ENCODE assay signal across 8 cellular contexts in the genomic region with DNA sequence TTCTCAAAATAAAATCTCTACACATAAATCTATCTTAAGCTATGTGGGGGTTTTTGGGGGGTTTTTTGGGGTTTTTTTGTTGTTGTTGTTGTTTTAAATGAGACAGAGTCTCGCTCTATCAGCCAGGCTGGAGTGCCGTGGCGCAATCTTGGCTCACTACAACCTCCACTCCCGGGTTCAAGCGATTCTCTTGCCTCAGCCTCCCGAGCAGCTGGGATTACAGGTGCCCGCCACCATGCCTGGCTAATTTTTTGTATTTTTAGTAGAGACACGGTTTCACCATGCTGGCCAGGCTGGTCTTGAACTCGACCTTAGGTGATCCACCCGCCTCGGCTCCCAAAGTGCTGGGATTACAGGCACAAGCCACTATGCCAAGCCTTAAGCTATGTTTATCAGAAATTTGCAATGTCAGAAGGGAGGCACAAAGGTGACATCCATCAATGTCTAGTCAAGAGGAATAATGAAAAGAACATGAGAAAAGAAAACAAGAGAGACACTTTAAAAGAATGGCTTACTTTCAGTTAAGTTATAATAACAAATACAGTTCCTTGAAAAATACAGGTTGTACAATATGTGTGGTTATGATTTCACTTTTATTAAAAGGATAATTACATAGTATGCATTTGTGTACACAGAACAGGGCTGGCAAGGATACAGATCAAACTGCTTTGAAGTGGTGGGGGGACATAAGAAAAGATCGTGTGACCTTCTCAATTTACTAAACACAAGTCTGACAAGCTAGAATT. TPM values are rescaled to one million over a fixed set of nuclear protein-coding genes. Genes with fewer than 3 reads are reported as not detected.
DNase-seq lines count a peak whose midpoint lies in the region; ATAC-seq and TF ChIP-seq lines count a peak whose summit lies in the region.

No MANE protein-coding gene starts in this region.

- no peaks in the 10 kb centered on the region for H3K27me3 ChIP-seq in breast epithelium
- no peaks in the 10 kb centered on the region for H3K27me3 ChIP-seq in mammary epithelial cell (ENCODE audit: insufficient read depth, low read length)
- H3K27me3 ChIP-seq in uterus, result no peaks in the 10 kb centered on the region

- H3K27ac Mint-ChIP-seq in T-cell, result peak overlapping the region; percentile 73 to 76

- H3K4me1 Mint-ChIP-seq in T-cell, result peaks cover 21 to 25% (median 25%) of the 10 kb centered on the region in 3 donors

- no peak for ATAC-seq in T-cell (replicated peaks in 1 of 4)
- no peak for ATAC-seq in GM21723 (IDR thresholded peaks at IDR 0.05; ENCODE audit: unreplicated experiment)
- no peak for ATAC-seq in GM21526 (IDR thresholded peaks at IDR 0.05; ENCODE audit: low FRiP score, unreplicated experiment)

- H3K36me3 ChIP-seq in breast epithelium (no peaks in the 10 kb centered on the region), mammary epithelial cell (ENCODE audit: insufficient read depth, low read length) (peaks cover 7% of the 10 kb centered on the region), uterus (no peaks in the 10 kb centered on the region)

- CTCF ChIA-PET in mammary epithelial cell (lab: Charles Lee; ENCODE audit: low non-redundant PET), result interaction anchor here (0.7 kb wide), 1 partner anchor 128 kb away, joined by 4 read pairs; no protein-coding TSS in a partner anchor
- CTCF ChIA-PET in T-cell (lab: Charles Lee), result interaction anchor here in 1 of 2 donors (0.6 kb wide), 3 partner anchors 37 to 293 kb away, joined by 3 to 4 read pairs (median 3); no protein-coding TSS in a partner anchor

- H3K4me3 ChIP-seq in breast epithelium (peak overlapping the region in 1 of 3 donors; percentile 20), mammary epithelial cell (replicated peaks in 1 of 3; ENCODE audit: insufficient read depth in 1 of 3, low read depth in 2 of 3, low read length in 3 of 3) (no peak overlapping the region), uterus (peak overlapping the region in 1 of 2 donors; percentile 10)

- no peak for TF ChIP-seq CTCF in breast epithelium (IDR thresholded peaks at IDR 0.05)
- TF ChIP-seq CTCF in mammary epithelial cell (conservative IDR thresholded peaks at IDR 0.05 in 1 of 2, IDR thresholded peaks at IDR 0.05 in 1 of 2; ENCODE audit: extremely low read depth in 1 of 2, insufficient read depth in 1 of 2, low read depth in 1 of 2, low read length in 2 of 2), result no peak
- TF ChIP-seq CTCF in uterus (IDR thresholded peaks at IDR 0.05), result no peak

- H3K9ac ChIP-seq in mammary epithelial cell (ENCODE audit: insufficient read depth, low read length), result no peak overlapping the region

- peak overlapping the region; percentile 57 to 66 (median 64) for H3K4me3 Mint-ChIP-seq in T-cell

- H3K9me3 ChIP-seq in breast epithelium (no peaks in the 10 kb centered on the region), mammary epithelial cell (replicated peaks; ENCODE audit: insufficient read depth, low read length) (no peaks in the 10 kb centered on the region), uterus (no peaks in the 10 kb centered on the region)

- H3K79me2 ChIP-seq in mammary epithelial cell (ENCODE audit: insufficient read depth, low read length), result peaks cover 19% of the 10 kb centered on the region

- H3K4me2 ChIP-seq in mammary epithelial cell (ENCODE audit: insufficient read depth, low read depth, low read length), result no peak overlapping the region

- in situ Hi-C loops in mammary epithelial cell (cut with MboI; ENCODE audit: low sequenced_read_pairs in 2 of 2), result loop anchor here (25.0 kb wide), 1 partner anchor 360 kb away; no protein-coding TSS in a partner anchor

- BruUV-seq in mammary epithelial cell (replicated peaks; lab: Mats Ljungman, UMichigan), result no TSS peak

- TF ChIP-seq POLR2A in breast epithelium (IDR thresholded peaks at IDR 0.05) (no peak), uterus (IDR thresholded peaks at IDR 0.05) (no peak)

- DNase-seq in breast epithelium (ENCODE audit: low spot score in 2 of 2) (no peak), mammary epithelial cell (no peak), T-cell (no peak), left kidney (ENCODE audit: low read depth, low spot score) (peak; percentile 33), uterus (no peak), activated gamma-delta T cell (lab: John Stamatoyannopoulos, UW) (no peak)

- H3K36me3 Mint-ChIP-seq in T-cell, result peaks cover 20% of the 10 kb centered on the region

- H4K20me1 ChIP-seq in mammary epithelial cell (ENCODE audit: insufficient read depth, low read length), result no peaks in the 10 kb centered on the region

- POLR2A ChIA-PET in T-cell (lab: Charles Lee), result interaction anchor here in 1 of 2 donors (0.6 to 0.7 kb wide), 2 partner anchors 25 to 28 kb away, joined by 5 to 7 read pairs; no protein-coding TSS in a partner anchor

- H2AFZ ChIP-seq in mammary epithelial cell (ENCODE audit: low read depth, low read length), result no peak overlapping the region

- dilution Hi-C loops in mammary epithelial cell (cut with HindIII; ENCODE audit: low sequenced_read_pairs), result no loop called here

- intact Hi-C loops in breast epithelium (cut with DNase I; ENCODE audit: low total_unique reads) (no loop called here), mammary epithelial cell (cut with micrococcal nuclease) (no loop called here), uterus (cut with DNase I; ENCODE audit: low total_unique reads) (no loop called here)

- H3K27me3 Mint-ChIP-seq in T-cell, result no peaks in the 10 kb centered on the region

- no peaks in the 10 kb centered on the region for H3K4me1 ChIP-seq in breast epithelium
- no peaks in the 10 kb centered on the region for H3K4me1 ChIP-seq in mammary epithelial cell (ENCODE audit: insufficient read depth, low read length)
- no peaks in the 10 kb centered on the region for H3K4me1 ChIP-seq in uterus

- 86% methylated on average over 12 of the region's 12 CpGs for WGBS in mammary epithelial cell (ENCODE audit: low coverage, missing lambda C conversion rate)

- H3K9me3 Mint-ChIP-seq in T-cell, result no peaks in the 10 kb centered on the region

- peak overlapping the region; percentile 29 to 80 for H3K27ac ChIP-seq in breast epithelium
- H3K27ac ChIP-seq in mammary epithelial cell (ENCODE audit: insufficient read depth, low read depth, low read length), result no peak overlapping the region
- peak overlapping the region; percentile 64 to 81 for H3K27ac ChIP-seq in uterus

RNA-seq across cellular contexts. Expression of gene SLC23A2, which starts 28.6 kb away (rescaled TPM):
- total RNA-seq in breast epithelium (10 to 100 TPM; 14.6 to 18.6 (median 15.4) TPM), mammary epithelial cell (10 to 100 TPM; 23.8 to 26.1 TPM), T-cell (10 to 100 TPM; 17.7 to 22.9 (median 20.9) TPM), uterus (10 to 100 TPM in 3 of 4 donors, 1 to 10 TPM in 1; 6.2 to 41.4 (median 26.6) TPM)
- 13.1 TPM for polyA plus RNA-seq in mammary epithelial cell
- polyA minus RNA-seq in mammary epithelial cell, result 29.3 TPM
